Comparison of ENCODE assay signal across 2 cellular contexts in genomic region chr11:71340076-71340606, GRCh38.
TF ChIP-seq lines count a peak whose summit lies in the region.

No MANE protein-coding gene starts in this region.

TF ChIP-seq in IMR-90, 13 proteins besides CTCF, POLR2A, EP300 and RAD21:
- TF ChIP-seq RFX5 (IDR thresholded peaks at IDR 0.05; ENCODE audit: low read depth, low read length) (no peak), BHLHE40 (IDR thresholded peaks at IDR 0.05; ENCODE audit: low read depth, low read length) (no peak), RCOR1 (IDR thresholded peaks at IDR 0.05; ENCODE audit: insufficient replicate concordance, low read length) (no peak), NFE2L2 (IDR thresholded peaks at IDR 0.05; ENCODE audit: low read depth, low read length) (no peak), MAZ (IDR thresholded peaks at IDR 0.05; ENCODE audit: borderline replicate concordance, low read depth, low read length) (no peak), SMC3 (IDR thresholded peaks at IDR 0.05; ENCODE audit: low read depth, low read length) (no peak), CEBPB (IDR thresholded peaks at IDR 0.05; ENCODE audit: low read depth, low read length) (no peak), MXI1 (IDR thresholded peaks at IDR 0.05; ENCODE audit: borderline replicate concordance, low read depth, low read length) (no peak)
- TF ChIP-seq, protein P1, sequence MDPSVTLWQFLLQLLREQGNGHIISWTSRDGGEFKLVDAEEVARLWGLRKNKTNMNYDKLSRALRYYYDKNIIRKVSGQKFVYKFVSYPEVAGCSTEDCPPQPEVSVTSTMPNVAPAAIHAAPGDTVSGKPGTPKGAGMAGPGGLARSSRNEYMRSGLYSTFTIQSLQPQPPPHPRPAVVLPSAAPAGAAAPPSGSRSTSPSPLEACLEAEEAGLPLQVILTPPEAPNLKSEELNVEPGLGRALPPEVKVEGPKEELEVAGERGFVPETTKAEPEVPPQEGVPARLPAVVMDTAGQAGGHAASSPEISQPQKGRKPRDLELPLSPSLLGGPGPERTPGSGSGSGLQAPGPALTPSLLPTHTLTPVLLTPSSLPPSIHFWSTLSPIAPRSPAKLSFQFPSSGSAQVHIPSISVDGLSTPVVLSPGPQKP (IDR thresholded peaks at IDR 0.05; ENCODE audit: borderline replicate concordance, low read depth, low read length) = no peak
- TF ChIP-seq, protein P2, sequence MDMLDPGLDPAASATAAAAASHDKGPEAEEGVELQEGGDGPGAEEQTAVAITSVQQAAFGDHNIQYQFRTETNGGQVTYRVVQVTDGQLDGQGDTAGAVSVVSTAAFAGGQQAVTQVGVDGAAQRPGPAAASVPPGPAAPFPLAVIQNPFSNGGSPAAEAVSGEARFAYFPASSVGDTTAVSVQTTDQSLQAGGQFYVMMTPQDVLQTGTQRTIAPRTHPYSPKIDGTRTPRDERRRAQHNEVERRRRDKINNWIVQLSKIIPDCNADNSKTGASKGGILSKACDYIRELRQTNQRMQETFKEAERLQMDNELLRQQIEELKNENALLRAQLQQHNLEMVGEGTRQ (IDR thresholded peaks at IDR 0.05; ENCODE audit: low read depth, low read length) = no peak

TF ChIP-seq in WTC11, 78 proteins besides CTCF, POLR2A, EP300 and RAD21:
- TF ChIP-seq ZBTB43 (CRISPR knock-in tag; IDR thresholded peaks at IDR 0.05) = no peak
- TF ChIP-seq CDX4 (CRISPR knock-in tag; IDR thresholded peaks at IDR 0.05; ENCODE audit: borderline replicate concordance) = no peak
- no peak for TF ChIP-seq ATF1 (CRISPR knock-in tag; IDR thresholded peaks at IDR 0.05)
- TF ChIP-seq IRF1 (CRISPR knock-in tag; IDR thresholded peaks at IDR 0.05) = no peak
- TF ChIP-seq, protein P3, sequence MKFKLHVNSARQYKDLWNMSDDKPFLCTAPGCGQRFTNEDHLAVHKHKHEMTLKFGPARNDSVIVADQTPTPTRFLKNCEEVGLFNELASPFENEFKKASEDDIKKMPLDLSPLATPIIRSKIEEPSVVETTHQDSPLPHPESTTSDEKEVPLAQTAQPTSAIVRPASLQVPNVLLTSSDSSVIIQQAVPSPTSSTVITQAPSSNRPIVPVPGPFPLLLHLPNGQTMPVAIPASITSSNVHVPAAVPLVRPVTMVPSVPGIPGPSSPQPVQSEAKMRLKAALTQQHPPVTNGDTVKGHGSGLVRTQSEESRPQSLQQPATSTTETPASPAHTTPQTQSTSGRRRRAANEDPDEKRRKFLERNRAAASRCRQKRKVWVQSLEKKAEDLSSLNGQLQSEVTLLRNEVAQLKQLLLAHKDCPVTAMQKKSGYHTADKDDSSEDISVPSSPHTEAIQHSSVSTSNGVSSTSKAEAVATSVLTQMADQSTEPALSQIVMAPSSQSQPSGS (CRISPR knock-in tag; IDR thresholded peaks at IDR 0.05; ENCODE audit: borderline replicate concordance, low read depth) = no peak
- TF ChIP-seq MLX (CRISPR knock-in tag; IDR thresholded peaks at IDR 0.05) = no peak
- no peak for TF ChIP-seq TP53 (CRISPR knock-in tag; IDR thresholded peaks at IDR 0.05)
- no peak for TF ChIP-seq NR1H2 (CRISPR knock-in tag; IDR thresholded peaks at IDR 0.05)
- TF ChIP-seq, protein P4, sequence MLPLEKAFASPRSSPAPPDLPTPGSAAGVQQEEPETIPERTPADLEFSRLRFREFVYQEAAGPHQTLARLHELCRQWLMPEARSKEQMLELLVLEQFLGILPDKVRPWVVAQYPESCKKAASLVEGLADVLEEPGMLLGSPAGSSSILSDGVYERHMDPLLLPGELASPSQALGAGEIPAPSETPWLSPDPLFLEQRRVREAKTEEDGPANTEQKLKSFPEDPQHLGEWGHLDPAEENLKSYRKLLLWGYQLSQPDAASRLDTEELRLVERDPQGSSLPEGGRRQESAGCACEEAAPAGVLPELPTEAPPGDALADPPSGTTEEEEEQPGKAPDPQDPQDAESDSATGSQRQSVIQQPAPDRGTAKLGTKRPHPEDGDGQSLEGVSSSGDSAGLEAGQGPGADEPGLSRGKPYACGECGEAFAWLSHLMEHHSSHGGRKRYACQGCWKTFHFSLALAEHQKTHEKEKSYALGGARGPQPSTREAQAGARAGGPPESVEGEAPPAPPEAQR (CRISPR knock-in tag; IDR thresholded peaks at IDR 0.05) = no peak
- TF ChIP-seq, protein P5, sequence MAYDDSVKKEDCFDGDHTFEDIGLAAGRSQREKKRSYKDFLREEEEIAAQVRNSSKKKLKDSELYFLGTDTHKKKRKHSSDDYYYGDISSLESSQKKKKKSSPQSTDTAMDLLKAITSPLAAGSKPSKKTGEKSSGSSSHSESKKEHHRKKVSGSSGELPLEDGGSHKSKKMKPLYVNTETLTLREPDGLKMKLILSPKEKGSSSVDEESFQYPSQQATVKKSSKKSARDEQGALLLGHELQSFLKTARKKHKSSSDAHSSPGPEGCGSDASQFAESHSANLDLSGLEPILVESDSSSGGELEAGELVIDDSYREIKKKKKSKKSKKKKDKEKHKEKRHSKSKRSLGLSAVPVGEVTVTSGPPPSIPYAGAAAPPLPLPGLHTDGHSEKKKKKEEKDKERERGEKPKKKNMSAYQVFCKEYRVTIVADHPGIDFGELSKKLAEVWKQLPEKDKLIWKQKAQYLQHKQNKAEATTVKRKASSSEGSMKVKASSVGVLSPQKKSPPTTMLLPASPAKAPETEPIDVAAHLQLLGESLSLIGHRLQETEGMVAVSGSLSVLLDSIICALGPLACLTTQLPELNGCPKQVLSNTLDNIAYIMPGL (CRISPR knock-in tag; IDR thresholded peaks at IDR 0.05) = no peak
- TF ChIP-seq, protein P6, sequence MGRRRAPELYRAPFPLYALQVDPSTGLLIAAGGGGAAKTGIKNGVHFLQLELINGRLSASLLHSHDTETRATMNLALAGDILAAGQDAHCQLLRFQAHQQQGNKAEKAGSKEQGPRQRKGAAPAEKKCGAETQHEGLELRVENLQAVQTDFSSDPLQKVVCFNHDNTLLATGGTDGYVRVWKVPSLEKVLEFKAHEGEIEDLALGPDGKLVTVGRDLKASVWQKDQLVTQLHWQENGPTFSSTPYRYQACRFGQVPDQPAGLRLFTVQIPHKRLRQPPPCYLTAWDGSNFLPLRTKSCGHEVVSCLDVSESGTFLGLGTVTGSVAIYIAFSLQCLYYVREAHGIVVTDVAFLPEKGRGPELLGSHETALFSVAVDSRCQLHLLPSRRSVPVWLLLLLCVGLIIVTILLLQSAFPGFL (CRISPR knock-in tag; IDR thresholded peaks at IDR 0.05; ENCODE audit: borderline replicate concordance) = no peak
- TF ChIP-seq, protein P7, sequence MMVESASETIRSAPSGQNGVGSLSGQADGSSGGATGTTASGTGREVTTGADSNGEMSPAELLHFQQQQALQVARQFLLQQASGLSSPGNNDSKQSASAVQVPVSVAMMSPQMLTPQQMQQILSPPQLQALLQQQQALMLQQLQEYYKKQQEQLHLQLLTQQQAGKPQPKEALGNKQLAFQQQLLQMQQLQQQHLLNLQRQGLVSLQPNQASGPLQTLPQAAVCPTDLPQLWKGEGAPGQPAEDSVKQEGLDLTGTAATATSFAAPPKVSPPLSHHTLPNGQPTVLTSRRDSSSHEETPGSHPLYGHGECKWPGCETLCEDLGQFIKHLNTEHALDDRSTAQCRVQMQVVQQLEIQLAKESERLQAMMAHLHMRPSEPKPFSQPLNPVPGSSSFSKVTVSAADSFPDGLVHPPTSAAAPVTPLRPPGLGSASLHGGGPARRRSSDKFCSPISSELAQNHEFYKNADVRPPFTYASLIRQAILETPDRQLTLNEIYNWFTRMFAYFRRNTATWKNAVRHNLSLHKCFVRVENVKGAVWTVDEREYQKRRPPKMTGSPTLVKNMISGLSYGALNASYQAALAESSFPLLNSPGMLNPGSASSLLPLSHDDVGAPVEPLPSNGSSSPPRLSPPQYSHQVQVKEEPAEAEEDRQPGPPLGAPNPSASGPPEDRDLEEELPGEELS (CRISPR knock-in tag; IDR thresholded peaks at IDR 0.05) = no peak
TF ChIP-seq in WTC11: peak in this region for 0.
